Comparison of ENCODE assay signal across 19 cellular contexts in the genomic region with DNA sequence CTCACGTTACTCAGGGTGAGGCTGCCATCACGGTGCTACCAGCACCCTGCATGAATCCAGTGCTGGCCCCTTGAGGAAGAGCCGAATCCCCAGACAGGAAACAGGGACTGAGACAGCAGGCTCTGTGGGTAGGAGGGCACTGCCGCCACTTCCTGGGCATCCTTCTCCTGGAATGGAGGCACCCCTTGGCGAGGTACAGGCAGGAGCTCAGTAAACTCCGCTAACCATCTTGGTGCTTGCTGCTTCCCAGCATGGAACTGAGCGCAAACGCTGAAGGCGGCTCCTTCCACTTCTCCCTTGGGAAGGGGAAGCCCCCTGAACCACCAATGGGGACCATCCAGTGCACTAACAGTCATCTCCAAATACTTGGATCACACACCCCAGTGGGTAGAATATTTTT. TPM values are rescaled to one million over a fixed set of nuclear protein-coding genes. Genes with fewer than 3 reads are reported as not detected.
A peak's percentile ranks its signal among the peaks of the same experiment; 100 is the strongest.
DNase-seq lines count a peak whose midpoint lies in the region; ATAC-seq and TF ChIP-seq lines count a peak whose summit lies in the region.
"Had no signal": no experiment of that assay in that cellular context is flagged by ENCODE, and none has a peak within 500 bp of the region (broad histone marks: within the 10 kb centered on the region; RNA-seq: fewer than 3 reads in every experiment).

No MANE protein-coding gene starts in this region.

- H3K27me3 ChIP-seq in neuronal stem cell (ENCODE audit: control insufficient read depth in 3 of 3, insufficient read depth in 3 of 3, low read depth in 1 of 3, low read length in 3 of 3) (peaks cover 0 to 32% (median 0%) of the 10 kb centered on the region in 3 experiments), thyroid gland (no peaks in the 10 kb centered on the region)

- H4K8ac ChIP-seq in neuronal stem cell (ENCODE audit: low read depth, low read length), result no peak overlapping the region

- TF ChIP-seq POLR2A in thyroid gland (IDR thresholded peaks at IDR 0.05), result no peak

- peak overlapping the region; percentile 46 for H2BK15ac ChIP-seq in neuronal stem cell (ENCODE audit: low read length)

- H3K9ac ChIP-seq in neuronal stem cell (ENCODE audit: low read depth, low read length, poor library complexity), result no peak overlapping the region

- H3K4ac ChIP-seq in neuronal stem cell (ENCODE audit: low read length), result no peak overlapping the region

- no peak overlapping the region for H3K4me3 ChIP-seq in neuronal stem cell (ENCODE audit: low read length in 2 of 2)
- H3K4me3 ChIP-seq in thyroid gland (replicated peaks in 1 of 3), result no peak overlapping the region
- H3K4me3 ChIP-seq: A549, cardiac muscle cell, skin epidermis, suprapubic skin had no signal

- peaks cover 3% of the 10 kb centered on the region for H3K36me3 Mint-ChIP-seq in activated CD4-positive, alpha-beta T cell treated with anti-CD3 and anti-CD28 coated beads, Interleukin-2, amount 10 ng/mL, durations not matched to agents 7 days and 5 days (ENCODE audit: low read depth)
- peaks cover 42% of the 10 kb centered on the region for H3K36me3 Mint-ChIP-seq in effector memory CD8-positive, alpha-beta T cell (ENCODE audit: insufficient read depth)

- H3K9me3 Mint-ChIP-seq in activated CD4-positive, alpha-beta T cell treated with anti-CD3 and anti-CD28 coated beads, Interleukin-2, amount 10 ng/mL, durations not matched to agents 7 days and 5 days, result peaks cover 4% of the 10 kb centered on the region
- H3K9me3 Mint-ChIP-seq in effector memory CD8-positive, alpha-beta T cell, result no peaks in the 10 kb centered on the region
- H3K9me3 Mint-ChIP-seq: immature natural killer cell had no signal

- peak overlapping the region; percentile 58 for H2BK12ac ChIP-seq in neuronal stem cell (ENCODE audit: low read length)

- H3K4me2 ChIP-seq in neuronal stem cell (ENCODE audit: insufficient read depth, low read length, poor library complexity, severe bottlenecking), result no peak overlapping the region
- H3K4me2 ChIP-seq: A549 had no signal

- H2AK5ac ChIP-seq in neuronal stem cell (ENCODE audit: low read depth, low read length), result no peak overlapping the region

- H3K27ac ChIP-seq in KOPT-K1 (ENCODE audit: low read depth, low read length, poor library complexity, severe bottlenecking) (peak overlapping the region; percentile 98), neuronal stem cell (replicated peaks; ENCODE audit: low read length) (no peak overlapping the region), thyroid gland (no peak overlapping the region)
- H3K27ac ChIP-seq: A549, cardiac muscle cell, suprapubic skin had no signal

- no peak for ATAC-seq in effector memory CD8-positive, alpha-beta T cell (replicated peaks)
- ATAC-seq in HG02759 (IDR thresholded peaks at IDR 0.05; ENCODE audit: unreplicated experiment), result no peak
- ATAC-seq: A549 had no signal

- H3K36me3 ChIP-seq in KOPT-K1 (ENCODE audit: insufficient read depth, low read length) (no peaks in the 10 kb centered on the region), neuronal stem cell (replicated peaks in 1 of 2; ENCODE audit: control insufficient read depth in 2 of 2, insufficient read depth in 2 of 2, low read length in 2 of 2) (no peaks in the 10 kb centered on the region), thyroid gland (no peaks in the 10 kb centered on the region)
- H3K36me3 ChIP-seq: cardiac muscle cell, suprapubic skin had no signal

- no peak overlapping the region for H3K4me3 Mint-ChIP-seq in activated CD4-positive, alpha-beta T cell treated with anti-CD3 and anti-CD28 coated beads, Interleukin-2, amount 10 ng/mL, durations not matched to agents 7 days and 5 days
- H3K4me3 Mint-ChIP-seq in effector memory CD8-positive, alpha-beta T cell, result peak overlapping the region in 1 of 2 donors; percentile 90

- H2AFZ ChIP-seq in neuronal stem cell (ENCODE audit: low read length), result peak overlapping the region; percentile 76

- H3K18ac ChIP-seq in neuronal stem cell (ENCODE audit: low read length), result peak overlapping the region; percentile 16

- H4K91ac ChIP-seq in neuronal stem cell (ENCODE audit: low read depth, low read length, poor library complexity), result no peak overlapping the region

- H3K4me1 ChIP-seq in neuronal stem cell (ENCODE audit: control insufficient read depth in 2 of 2, insufficient read depth in 1 of 2, low read depth in 1 of 2, low read length in 2 of 2) (peaks cover 40 to 56% of the 10 kb centered on the region in 2 donors), thyroid gland (peaks cover 9 to 11% of the 10 kb centered on the region in 2 donors)

- CTCF ChIA-PET in activated CD4-positive, alpha-beta T cell treated with anti-CD3 and anti-CD28 coated beads, Interleukin-2, amount 10 ng/mL, durations not matched to agents 7 days and 5 days (lab: Charles Lee), result interaction anchor here (1.7 kb wide), 1 partner anchor 9 kb away, joined by 5 read pairs; no protein-coding TSS in a partner anchor

- no CpG with 5 or more reads among the region's 9 CpGs for WGBS in neuronal stem cell (ENCODE audit: extremely low coverage in 2 of 2, insufficient read length in 2 of 2, insufficient replicate concordance in 1 of 2), 2 donors
- 71 to 77% methylated on average over 6 to 9 of the region's 9 CpGs for WGBS in thyroid gland, 2 donors

- no peak for TF ChIP-seq CTCF in thyroid gland (IDR thresholded peaks at IDR 0.05)

- no peak overlapping the region for H3K23ac ChIP-seq in neuronal stem cell (ENCODE audit: low read depth, low read length, poor library complexity)

- H2BK5ac ChIP-seq in neuronal stem cell (ENCODE audit: low read length), result no peak overlapping the region

- H3K27ac Mint-ChIP-seq in activated CD4-positive, alpha-beta T cell treated with anti-CD3 and anti-CD28 coated beads, Interleukin-2, amount 10 ng/mL, durations not matched to agents 7 days and 5 days, result peak overlapping the region; percentile 15
- peak overlapping the region; percentile 100 for H3K27ac Mint-ChIP-seq in effector memory CD8-positive, alpha-beta T cell
- H3K27ac Mint-ChIP-seq: activated T-helper 2 cell treated with anti-CD3 and anti-CD28 coated beads, Interferon-gamma antibody, Interleukin-2, Interleukin-4, amounts not matched to agents 10 μg/mL and 5 μg/mL and 100 μg/mL, durations not matched to agents 14 hours and 24 hours and 36 hours had no signal

- no peaks in the 10 kb centered on the region for H3K79me1 ChIP-seq in neuronal stem cell (ENCODE audit: low read depth, low read length)

- no peak for DNase-seq in activated CD4-positive, alpha-beta T cell treated with anti-CD3 and anti-CD28 coated beads, Interleukin-2, amount 10 ng/mL, durations not matched to agents 7 days and 5 days
- DNase-seq in activated CD4-positive, alpha-beta T cell treated with anti-CD3 and anti-CD28 coated beads for 1 hour, result no peak
- DNase-seq in effector memory CD8-positive, alpha-beta T cell, result no peak
- DNase-seq in neuronal stem cell (ENCODE audit: low spot score), result no peak
- DNase-seq in thyroid gland, result no peak
- no peak for DNase-seq in AG20443 (ENCODE audit: low spot score)
- DNase-seq: activated CD8-positive, alpha-beta memory T cell treated with anti-CD3 and anti-CD28 coated beads for 24 hours; immature natural killer cell; NCI-H2029; NCI-H510A treated with DMSO at 0.1 percent for 48 hours; Right ventricle myocardium superior; stimulated activated CD4-positive, alpha-beta T cell treated with anti-CD3 and anti-CD28 coated beads, Interleukin-4, amount 100 ng/mL, for 24 hours had no signal

- H2BK120ac ChIP-seq in neuronal stem cell (ENCODE audit: low read depth, low read length), result no peak overlapping the region

- H3K4me1 Mint-ChIP-seq in activated CD4-positive, alpha-beta T cell treated with anti-CD3 and anti-CD28 coated beads, Interleukin-2, amount 10 ng/mL, durations not matched to agents 7 days and 5 days, result peaks cover 66% of the 10 kb centered on the region
- H3K4me1 Mint-ChIP-seq in effector memory CD8-positive, alpha-beta T cell (ENCODE audit: low read depth in 2 of 2), result peaks cover 64 to 68% of the 10 kb centered on the region in 2 donors

- H3K27me3 Mint-ChIP-seq in activated CD4-positive, alpha-beta T cell treated with anti-CD3 and anti-CD28 coated beads, Interleukin-2, amount 10 ng/mL, durations not matched to agents 7 days and 5 days, result no peaks in the 10 kb centered on the region
- H3K27me3 Mint-ChIP-seq in effector memory CD8-positive, alpha-beta T cell, result no peaks in the 10 kb centered on the region

- intact Hi-C loops in thyroid gland (cut with DNase I), result no loop called here

- H3K9me3 ChIP-seq in KOPT-K1 (ENCODE audit: insufficient read depth, low read length, poor library complexity, severe bottlenecking), result no peaks in the 10 kb centered on the region
- H3K9me3 ChIP-seq in neuronal stem cell (replicated peaks in 1 of 2; ENCODE audit: control insufficient read depth in 2 of 2, insufficient read depth in 1 of 2, low read depth in 1 of 2, low read length in 2 of 2), result no peaks in the 10 kb centered on the region
- no peaks in the 10 kb centered on the region for H3K9me3 ChIP-seq in thyroid gland
- H3K9me3 ChIP-seq: A549, suprapubic skin had no signal

- POLR2A ChIA-PET in activated CD4-positive, alpha-beta T cell treated with anti-CD3 and anti-CD28 coated beads, Interleukin-2, amount 10 ng/mL, durations not matched to agents 7 days and 5 days (lab: Charles Lee), result no interaction called here

- H3K14ac ChIP-seq in neuronal stem cell (ENCODE audit: low read length), result no peak overlapping the region

RNA-seq across cellular contexts. Expression of a gene that starts 13.5 kb away (rescaled TPM):
- 10 to 100 TPM; 54.8 to 60.9 TPM for total RNA-seq in activated CD4-positive, alpha-beta T cell treated with anti-CD3 and anti-CD28 coated beads, Interleukin-2, amount 10 ng/mL, durations not matched to agents 7 days and 5 days
- 113 TPM for polyA plus RNA-seq in neuronal stem cell (2013, experiment 1 of 2)
- polyA plus RNA-seq in neuronal stem cell (2013, experiment 2 of 2), result 106 TPM
- total RNA-seq in thyroid gland, result 10 to 100 TPM in 3 of 4 donors, not detected in 1; 24.7 to 40.3 (median 26.6) TPM
